Comparison of ENCODE assay signal across 31 cellular contexts in the genomic region with DNA sequence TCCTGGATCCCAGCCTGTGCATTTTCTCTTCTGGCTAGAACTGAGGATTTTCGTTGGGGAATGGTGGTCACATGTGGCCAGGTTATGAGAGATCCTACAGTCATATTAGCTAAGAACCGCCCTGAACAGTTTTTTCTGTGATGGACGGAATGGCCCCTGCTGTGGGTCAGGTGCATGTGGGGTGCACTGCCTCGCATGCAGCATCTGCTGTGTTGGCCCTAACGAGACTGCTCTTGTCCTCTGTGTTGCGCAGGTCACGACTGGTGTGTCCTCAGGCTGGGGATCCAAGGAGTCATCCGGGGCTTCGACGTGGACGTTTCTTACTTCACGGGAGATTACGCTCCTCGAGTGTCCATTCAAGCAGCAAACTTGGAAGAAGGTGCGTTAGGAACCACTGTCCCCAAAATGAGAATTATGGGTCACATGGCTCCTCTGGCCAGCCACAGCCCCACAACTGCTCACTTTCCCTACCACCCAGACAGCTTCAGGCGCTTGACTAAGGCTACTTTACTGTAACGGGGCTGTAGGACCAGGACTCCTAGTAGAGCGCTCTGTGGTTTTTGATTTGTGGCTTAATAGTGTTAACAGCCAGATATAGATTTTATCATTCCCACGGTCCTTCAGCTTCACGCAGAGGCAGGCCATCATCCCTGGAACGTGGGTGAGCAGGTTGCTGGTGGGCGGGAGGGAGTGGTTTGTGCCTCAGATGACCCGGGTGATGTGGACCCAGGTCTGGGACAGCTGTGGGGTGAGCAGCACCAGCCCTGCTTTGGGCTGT. TPM values are rescaled to one million over a fixed set of nuclear protein-coding genes. Genes with fewer than 3 reads are reported as not detected.
DNase-seq lines count a peak whose midpoint lies in the region; ATAC-seq, FAIRE-seq and TF ChIP-seq lines count a peak whose summit lies in the region.
"Had no signal": no experiment of that assay in that cellular context is flagged by ENCODE, and none has a peak within 500 bp of the region (broad histone marks: within the 10 kb centered on the region; RNA-seq: fewer than 3 reads in every experiment).

No MANE protein-coding gene starts in this region.

- H3K18ac ChIP-seq in neuronal stem cell (ENCODE audit: low read length), result peak overlapping the region; percentile 25

- H3K9me3 Mint-ChIP-seq in astrocyte (ENCODE audit: unreplicated experiment), result peaks cover 5% of the 10 kb centered on the region
- H3K9me3 Mint-ChIP-seq: CD4-positive, alpha-beta memory T cell had no signal

- WGBS in neuronal stem cell (ENCODE audit: extremely low coverage in 2 of 2, insufficient read length in 2 of 2, insufficient replicate concordance in 1 of 2), 2 donors, result no CpG with 5 or more reads among the region's 23 CpGs

- H3K9ac ChIP-seq in astrocyte (ENCODE audit: low read length), result no peak overlapping the region
- no peak overlapping the region for H3K9ac ChIP-seq in neuronal stem cell (ENCODE audit: low read depth, low read length, poor library complexity)
- H3K9ac ChIP-seq: BLaER1 had no signal

- in situ Hi-C loops in GM13976 (cut with MboI; ENCODE audit: low sequenced_read_pairs, unreplicated experiment), result no loop called here

- H3K4me1 ChIP-seq in astrocyte (ENCODE audit: insufficient read depth, low read length) (no peaks in the 10 kb centered on the region), neuronal stem cell (ENCODE audit: control insufficient read depth in 2 of 2, insufficient read depth in 1 of 2, low read depth in 1 of 2, low read length in 2 of 2) (no peaks in the 10 kb centered on the region)
- H3K4me1 ChIP-seq: BE2C had no signal

- H2AFZ ChIP-seq in astrocyte (ENCODE audit: low read depth, low read length), result no peak overlapping the region
- H2AFZ ChIP-seq in neuronal stem cell (ENCODE audit: low read length), result no peak overlapping the region

- H3K36me3 Mint-ChIP-seq in astrocyte (ENCODE audit: low read depth, unreplicated experiment), result no peaks in the 10 kb centered on the region
- H3K36me3 Mint-ChIP-seq: CD14-positive monocyte; CD4-positive, alpha-beta memory T cell; CD4-positive, CD25-positive, alpha-beta regulatory T cell; CD8-positive, alpha-beta memory T cell had no signal

- peak overlapping the region; percentile 17 for H3K23ac ChIP-seq in neuronal stem cell (ENCODE audit: low read depth, low read length, poor library complexity)

- H3K27ac ChIP-seq in astrocyte (ENCODE audit: low read depth, low read length) (no peak overlapping the region), neuronal stem cell (replicated peaks; ENCODE audit: low read length) (no peak overlapping the region)
- H3K27ac ChIP-seq: BLaER1 had no signal

- no peak overlapping the region for H3K4ac ChIP-seq in neuronal stem cell (ENCODE audit: low read length)

- H2BK15ac ChIP-seq in neuronal stem cell (ENCODE audit: low read length), result no peak overlapping the region

- no peaks in the 10 kb centered on the region for H3K79me2 ChIP-seq in astrocyte (ENCODE audit: insufficient read depth, low read length)

- H2BK120ac ChIP-seq in neuronal stem cell (ENCODE audit: low read depth, low read length), result no peak overlapping the region

- H3K14ac ChIP-seq in neuronal stem cell (ENCODE audit: low read length), result peak overlapping the region; percentile 57

- no peak for ATAC-seq in HG02798 (IDR thresholded peaks at IDR 0.05; ENCODE audit: poor library complexity, unreplicated experiment)
- ATAC-seq: GM12878 had no signal

- no peak overlapping the region for H3K4me2 ChIP-seq in astrocyte (ENCODE audit: low read length)
- no peak overlapping the region for H3K4me2 ChIP-seq in neuronal stem cell (ENCODE audit: insufficient read depth, low read length, poor library complexity, severe bottlenecking)
- H3K4me2 ChIP-seq: BLaER1 had no signal

- no peaks in the 10 kb centered on the region for H3K4me1 Mint-ChIP-seq in astrocyte (ENCODE audit: low read depth, unreplicated experiment)
- H3K4me1 Mint-ChIP-seq: CD14-positive monocyte; CD4-positive, alpha-beta memory T cell; CD4-positive, CD25-positive, alpha-beta regulatory T cell; CD8-positive, alpha-beta memory T cell had no signal

- peak overlapping the region; percentile 35 for H2BK12ac ChIP-seq in neuronal stem cell (ENCODE audit: low read length)

- H3K27ac Mint-ChIP-seq in astrocyte (ENCODE audit: unreplicated experiment), result peak overlapping the region; percentile 24
- H3K27ac Mint-ChIP-seq: CD14-positive monocyte; CD4-positive, alpha-beta memory T cell; CD4-positive, CD25-positive, alpha-beta regulatory T cell; CD8-positive, alpha-beta memory T cell had no signal

- H3K9me3 ChIP-seq in astrocyte (ENCODE audit: insufficient read depth, low read depth, low read length) (peaks cover 3% of the 10 kb centered on the region), neuronal stem cell (replicated peaks in 1 of 2; ENCODE audit: control insufficient read depth in 2 of 2, insufficient read depth in 1 of 2, low read depth in 1 of 2, low read length in 2 of 2) (no peaks in the 10 kb centered on the region)
- H3K9me3 ChIP-seq: BE2C, BLaER1 had no signal

- H3K27me3 Mint-ChIP-seq in astrocyte (ENCODE audit: low read depth, unreplicated experiment), result peaks cover 8% of the 10 kb centered on the region

- H2AK5ac ChIP-seq in neuronal stem cell (ENCODE audit: low read depth, low read length), result no peak overlapping the region

- no peak overlapping the region for H2BK5ac ChIP-seq in neuronal stem cell (ENCODE audit: low read length)

- no peaks in the 10 kb centered on the region for H3K27me3 ChIP-seq in astrocyte (ENCODE audit: insufficient read depth, low read length)
- H3K27me3 ChIP-seq in neuronal stem cell (ENCODE audit: control insufficient read depth in 3 of 3, insufficient read depth in 3 of 3, low read depth in 1 of 3, low read length in 3 of 3), result peaks cover 0 to 6% (median 0%) of the 10 kb centered on the region in 3 experiments
- H3K27me3 ChIP-seq: BE2C, BLaER1 had no signal

- TF ChIP-seq CTCF in astrocyte (IDR thresholded peaks at IDR 0.05; ENCODE audit: insufficient read depth, low read depth, low read length) (no peak), GM13976 (IDR thresholded peaks at IDR 0.05; ENCODE audit: borderline replicate concordance, control extremely low read depth, extremely low read depth, insufficient read depth, missing control alignments) (no peak)

- H3K4me3 ChIP-seq in astrocyte (ENCODE audit: insufficient read depth, low read depth, low read length) (no peak overlapping the region), neuronal stem cell (ENCODE audit: low read length in 2 of 2) (peak overlapping the region in 1 of 2 donors; percentile 44)
- H3K4me3 ChIP-seq: BLaER1, GM12878 had no signal

- DNase-seq in SK-N-DZ (ENCODE audit: low spot score) (peak; percentile 63), astrocyte (ENCODE audit: low read depth) (no peak), neuronal stem cell (ENCODE audit: low spot score) (no peak), midbrain (lab: John Stamatoyannopoulos, UW) (no peak), GM13976 (ENCODE audit: low spot score) (no peak)
- DNase-seq: 8988T; ACHN; BE2C; C1 segment of cervical spinal cord; CD4-positive, alpha-beta memory T cell; CD4-positive, CD25-positive, alpha-beta regulatory T cell; CD8-positive, alpha-beta memory T cell; COR-L47; DMS 273 treated with DMSO at 0.1 percent for 48 hours; DMS153; DMS53; DMS79; DND-41; EL; GDM1 had no signal

- no peak overlapping the region for H4K8ac ChIP-seq in neuronal stem cell (ENCODE audit: low read depth, low read length)

- H3K36me3 ChIP-seq in astrocyte (ENCODE audit: insufficient read depth, low read length) (no peaks in the 10 kb centered on the region), neuronal stem cell (replicated peaks in 1 of 2; ENCODE audit: control insufficient read depth in 2 of 2, insufficient read depth in 2 of 2, low read length in 2 of 2) (no peaks in the 10 kb centered on the region)
- H3K36me3 ChIP-seq: BE2C, BLaER1 had no signal

- no peak for FAIRE-seq in astrocyte (lab: Jason Lieb, UNC)
- FAIRE-seq: A204.1, GM12878, GM12892, GM19239 had no signal

- no peak overlapping the region for H4K91ac ChIP-seq in neuronal stem cell (ENCODE audit: low read depth, low read length, poor library complexity)

- no peak overlapping the region for H3K4me3 Mint-ChIP-seq in astrocyte (ENCODE audit: unreplicated experiment)
- H3K4me3 Mint-ChIP-seq: CD14-positive monocyte; CD4-positive, alpha-beta memory T cell; CD4-positive, CD25-positive, alpha-beta regulatory T cell; CD8-positive, alpha-beta memory T cell had no signal

- no peaks in the 10 kb centered on the region for H3K79me1 ChIP-seq in neuronal stem cell (ENCODE audit: low read depth, low read length)

- no peaks in the 10 kb centered on the region for H4K20me1 ChIP-seq in astrocyte (ENCODE audit: insufficient read depth, low read length)
- H4K20me1 ChIP-seq: BLaER1 had no signal

RNA-seq across cellular contexts. Expression of gene ALLC, which starts 21.8 kb away (rescaled TPM):
- 0.15 TPM in 1 of 2 replicates, not detected in the other for polyA plus RNA-seq in SK-N-DZ (2014; cell fraction: cytosol; rRNA removed)
- polyA plus RNA-seq in SK-N-DZ (2014; cell fraction: nucleus; rRNA removed), result 0.21 and 0.38 TPM in 2 replicates
- total RNA-seq in astrocyte, result not detected in 2 replicates
- not detected for polyA plus RNA-seq in neuronal stem cell (2013, experiment 1 of 2)
- polyA plus RNA-seq in neuronal stem cell (2013, experiment 2 of 2), result 0.08 TPM
- total RNA-seq: A673; CD4-positive, alpha-beta memory T cell; CD4-positive, CD25-positive, alpha-beta regulatory T cell; CD8-positive, alpha-beta memory T cell; G401; GM12878 had no signal
- polyA plus RNA-seq: AG04450; CD14-positive monocyte; CD4-positive, alpha-beta memory T cell; CD4-positive, CD25-positive, alpha-beta regulatory T cell; CD8-positive, alpha-beta memory T cell had no signal

RNA-seq across cellular contexts. Expression of gene DCDC2C, which starts 23.6 kb away (rescaled TPM):
- polyA plus RNA-seq in SK-N-DZ (2014; cell fraction: cytosol; rRNA removed), result not detected in 2 replicates
- not detected in 2 replicates for polyA plus RNA-seq in SK-N-DZ (2014; cell fraction: nucleus; rRNA removed)
- not detected in 2 replicates for total RNA-seq in astrocyte
- polyA plus RNA-seq in neuronal stem cell (2013, experiment 1 of 2), result not detected
- polyA plus RNA-seq in neuronal stem cell (2013, experiment 2 of 2), result not detected
- total RNA-seq: CD4-positive, alpha-beta memory T cell; CD4-positive, CD25-positive, alpha-beta regulatory T cell; CD8-positive, alpha-beta memory T cell; Daoy; G401; GM12878 had no signal
- polyA plus RNA-seq: AG04450; CD14-positive monocyte; CD4-positive, alpha-beta memory T cell; CD4-positive, CD25-positive, alpha-beta regulatory T cell; CD8-positive, alpha-beta memory T cell; GM12878 had no signal
